Comparison of ENCODE assay signal across 10 cellular contexts in the genomic region with DNA sequence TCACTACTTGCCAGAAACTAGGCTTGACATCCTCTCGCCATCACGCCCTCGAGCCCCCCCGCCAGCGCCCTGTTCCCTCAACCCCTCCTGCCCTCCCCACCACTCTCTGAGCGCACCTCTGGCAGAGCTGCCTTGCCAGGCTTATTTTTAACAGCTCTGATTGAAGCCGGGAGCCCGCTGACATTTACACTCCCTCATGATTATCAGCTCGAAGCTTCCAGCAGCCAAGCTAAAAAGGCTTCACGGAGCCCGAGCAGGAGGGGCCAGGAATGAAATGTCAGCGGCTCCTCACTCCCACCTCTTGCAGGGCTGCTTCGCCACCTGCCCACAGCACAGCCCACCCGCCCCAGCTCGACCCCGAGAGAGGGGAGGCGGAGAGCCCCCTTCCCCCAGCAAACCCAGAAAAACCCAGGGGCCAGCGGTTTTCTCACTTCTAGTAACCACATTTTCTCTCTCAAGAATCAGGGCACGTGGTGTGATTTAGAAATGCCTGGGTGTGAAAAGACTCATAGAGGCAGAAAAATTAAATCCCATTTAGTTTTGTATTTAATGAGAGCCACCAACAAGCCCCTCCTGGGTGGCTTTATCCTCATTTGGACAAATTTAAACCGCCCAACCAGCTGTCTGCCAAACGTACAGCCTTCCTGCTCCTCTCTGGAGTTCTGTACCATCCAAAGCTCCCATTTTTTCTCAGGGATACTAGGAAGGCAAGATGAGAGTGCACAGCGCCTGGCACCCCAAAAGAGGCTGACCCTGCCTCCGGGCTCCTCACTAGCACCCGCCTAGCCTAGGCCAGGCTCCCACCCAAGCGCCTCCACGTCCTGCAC.
A peak's percentile ranks its signal among the peaks of the same experiment; 100 is the strongest.
DNase-seq lines count a peak whose midpoint lies in the region; ATAC-seq and TF ChIP-seq lines count a peak whose summit lies in the region.
"Had no signal": no experiment of that assay in that cellular context is flagged by ENCODE, and none has a peak within 500 bp of the region (broad histone marks: within the 10 kb centered on the region; RNA-seq: fewer than 3 reads in every experiment).

No MANE protein-coding gene starts in this region.

- ATAC-seq in activated T-cell treated with anti-CD3 and anti-CD28 coated beads, Interleukin-2, amount 50 U/mL, for 72 hours (replicated peaks in 1 of 2) = peak in 1 of 2 donors; percentile 43
- ATAC-seq in right cardiac atrium = peak; percentile 93 to 94
- peak; percentile 65 for ATAC-seq in stimulated activated naive CD8-positive, alpha-beta T cell treated with anti-CD3 and anti-CD28 coated beads, Interleukin-15, amount 100 ng/mL, for 72 hours
- no peak for ATAC-seq in upper lobe of right lung
- ATAC-seq in HG03025 (IDR thresholded peaks at IDR 0.05; ENCODE audit: low FRiP score, unreplicated experiment) = no peak

- no peaks in the 10 kb centered on the region for H3K36me3 Mint-ChIP-seq in activated naive CD4-positive, alpha-beta T cell treated with anti-CD3 and anti-CD28 coated beads for 36 hours (ENCODE audit: low read depth)
- no peaks in the 10 kb centered on the region for H3K36me3 Mint-ChIP-seq in activated T-cell treated with anti-CD3 and anti-CD28 coated beads, Interleukin-2, amount 50 U/mL, for 72 hours (ENCODE audit: insufficient read depth in 2 of 2)

- H3K36me3 ChIP-seq in upper lobe of right lung = no peaks in the 10 kb centered on the region

- intact Hi-C loops in activated naive CD4-positive, alpha-beta T cell treated with anti-CD3 and anti-CD28 coated beads for 36 hours (cut with micrococcal nuclease) = no loop called here
- intact Hi-C loops in right cardiac atrium (cut with DNase I) (no loop called here), upper lobe of right lung (cut with DNase I) (no loop called here)

- no peak overlapping the region for H3K27ac Mint-ChIP-seq in activated naive CD4-positive, alpha-beta T cell treated with anti-CD3 and anti-CD28 coated beads for 36 hours
- H3K27ac Mint-ChIP-seq in activated T-cell treated with anti-CD3 and anti-CD28 coated beads, Interleukin-2, amount 50 U/mL, for 72 hours = no peak overlapping the region
- peak overlapping the region in 1 of 2 donors; percentile 88 for H3K27ac Mint-ChIP-seq in stimulated activated naive CD8-positive, alpha-beta T cell treated with anti-CD3 and anti-CD28 coated beads, Interleukin-15, amount 100 ng/mL, for 72 hours

- H3K4me3 ChIP-seq in right cardiac atrium (ENCODE audit: low read length) (no peak overlapping the region), upper lobe of right lung (no peak overlapping the region)
- H3K4me3 ChIP-seq: skin epidermis had no signal

- peaks cover 20% of the 10 kb centered on the region for H3K27me3 Mint-ChIP-seq in activated naive CD4-positive, alpha-beta T cell treated with anti-CD3 and anti-CD28 coated beads for 36 hours (ENCODE audit: low read depth)
- peaks cover 23% of the 10 kb centered on the region for H3K27me3 Mint-ChIP-seq in activated T-cell treated with anti-CD3 and anti-CD28 coated beads, Interleukin-2, amount 50 U/mL, for 72 hours (ENCODE audit: low read depth)
- peaks cover 51% of the 10 kb centered on the region for H3K27me3 Mint-ChIP-seq in stimulated activated naive CD8-positive, alpha-beta T cell treated with anti-CD3 and anti-CD28 coated beads, Interleukin-15, amount 100 ng/mL, for 72 hours

- no peak for TF ChIP-seq CTCF in upper lobe of right lung (IDR thresholded peaks at IDR 0.05)

- H3K4me3 Mint-ChIP-seq in activated naive CD4-positive, alpha-beta T cell treated with anti-CD3 and anti-CD28 coated beads for 36 hours = no peak overlapping the region
- H3K4me3 Mint-ChIP-seq in activated T-cell treated with anti-CD3 and anti-CD28 coated beads, Interleukin-2, amount 50 U/mL, for 72 hours = peak overlapping the region; percentile 20 to 33
- peak overlapping the region; percentile 49 to 54 for H3K4me3 Mint-ChIP-seq in stimulated activated naive CD8-positive, alpha-beta T cell treated with anti-CD3 and anti-CD28 coated beads, Interleukin-15, amount 100 ng/mL, for 72 hours

- WGBS in right cardiac atrium = 25% methylated on average over 26 of the region's 26 CpGs

- peaks cover 12% of the 10 kb centered on the region for H3K4me1 Mint-ChIP-seq in activated naive CD4-positive, alpha-beta T cell treated with anti-CD3 and anti-CD28 coated beads for 36 hours (ENCODE audit: low read depth)
- H3K4me1 Mint-ChIP-seq in activated T-cell treated with anti-CD3 and anti-CD28 coated beads, Interleukin-2, amount 50 U/mL, for 72 hours (ENCODE audit: low read depth) = peaks cover 13% of the 10 kb centered on the region
- H3K4me1 Mint-ChIP-seq in stimulated activated naive CD8-positive, alpha-beta T cell treated with anti-CD3 and anti-CD28 coated beads, Interleukin-15, amount 100 ng/mL, for 72 hours = peaks cover 27% of the 10 kb centered on the region

- peak; percentile 30 for DNase-seq in activated naive CD4-positive, alpha-beta T cell treated with anti-CD3 and anti-CD28 coated beads for 36 hours
- no peak for DNase-seq in activated naive CD4-positive, alpha-beta T cell treated with anti-CD3 and anti-CD28 coated beads, Interleukin-2, amount 50 U/mL, for 16 hours
- peak in 1 of 2 donors; percentile 5 for DNase-seq in activated T-cell treated with anti-CD3 and anti-CD28 coated beads, Interleukin-2, amount 50 U/mL, for 72 hours
- DNase-seq in right cardiac atrium (peak; percentile 71 to 91 (median 87)), upper lobe of right lung (no peak)
- DNase-seq in stimulated activated naive CD8-positive, alpha-beta T cell treated with anti-CD3 and anti-CD28 coated beads, Interleukin-15, amount 100 ng/mL, for 72 hours = peak; percentile 11 to 21
- DNase-seq in activated CD4-positive, alpha-beta T cell treated with anti-CD3 and anti-CD28 coated beads, Interleukin-2, amount 50 U/mL, for 48 hours = no peak
- DNase-seq: mesenchymal stem cell had no signal

- CTCF ChIA-PET in activated naive CD4-positive, alpha-beta T cell treated with anti-CD3 and anti-CD28 coated beads for 36 hours (lab: Charles Lee) = interaction anchor here (0.9 to 1.6 kb wide), 5 partner anchors 15 to 138 kb away, joined by 3 to 6 read pairs (median 4); no protein-coding TSS in a partner anchor

- H3K27me3 ChIP-seq in right cardiac atrium (ENCODE audit: control insufficient read depth, insufficient read depth) (no peaks in the 10 kb centered on the region), upper lobe of right lung (peaks cover 20% of the 10 kb centered on the region)

- H3K4me1 ChIP-seq in right cardiac atrium (ENCODE audit: control insufficient read depth, insufficient read depth, low read length) (peaks cover 5% of the 10 kb centered on the region), upper lobe of right lung (no peaks in the 10 kb centered on the region)

- H3K9me3 ChIP-seq in right cardiac atrium (ENCODE audit: control insufficient read depth, low read length) (no peaks in the 10 kb centered on the region), upper lobe of right lung (no peaks in the 10 kb centered on the region)

- no peaks in the 10 kb centered on the region for H3K9me3 Mint-ChIP-seq in activated naive CD4-positive, alpha-beta T cell treated with anti-CD3 and anti-CD28 coated beads for 36 hours
- H3K9me3 Mint-ChIP-seq in activated T-cell treated with anti-CD3 and anti-CD28 coated beads, Interleukin-2, amount 50 U/mL, for 72 hours = no peaks in the 10 kb centered on the region
- no peaks in the 10 kb centered on the region for H3K9me3 Mint-ChIP-seq in stimulated activated naive CD8-positive, alpha-beta T cell treated with anti-CD3 and anti-CD28 coated beads, Interleukin-15, amount 100 ng/mL, for 72 hours

- H3K27ac ChIP-seq in right cardiac atrium (ENCODE audit: low read length) = no peak overlapping the region
- H3K27ac ChIP-seq in upper lobe of right lung = no peak overlapping the region
- H3K27ac ChIP-seq: skin epidermis had no signal

Comparison
In these comparisons a context has a peak if more than half of its experiments do, and no peak if none do; other contexts are left out.
1. DNase-seq: peak in activated naive CD4-positive, alpha-beta T cell treated with anti-CD3 and anti-CD28 coated beads for 36 hours (single experiment), right cardiac atrium (3 of 3) and stimulated activated naive CD8-positive, alpha-beta T cell treated with anti-CD3 and anti-CD28 coated beads, Interleukin-15, amount 100 ng/mL, for 72 hours (2 of 2); none in activated naive CD4-positive, alpha-beta T cell treated with anti-CD3 and anti-CD28 coated beads, Interleukin-2, amount 50 U/mL, for 16 hours (single experiment), upper lobe of right lung (single experiment) and activated CD4-positive, alpha-beta T cell treated with anti-CD3 and anti-CD28 coated beads, Interleukin-2, amount 50 U/mL, for 48 hours (0 of 2).
2. ATAC-seq: peak in right cardiac atrium (2 of 2) and stimulated activated naive CD8-positive, alpha-beta T cell treated with anti-CD3 and anti-CD28 coated beads, Interleukin-15, amount 100 ng/mL, for 72 hours (single experiment); none in upper lobe of right lung (single experiment) and HG03025 (single experiment).